In genomic region chr1:17544951-17545350, GRCh38 we compare ENCODE assay signal across 18 cellular contexts. TPM values are rescaled to one million over a fixed set of nuclear protein-coding genes. Genes with fewer than 3 reads are reported as not detected.
DNase-seq lines count a peak whose midpoint lies in the region; ATAC-seq and TF ChIP-seq lines count a peak whose summit lies in the region.
"Had no signal": no experiment of that assay in that cellular context is flagged by ENCODE, and none has a peak within 500 bp of the region (broad histone marks: within the 10 kb centered on the region; RNA-seq: fewer than 3 reads in every experiment).

No MANE protein-coding gene starts in this region.

- H3K9me2 ChIP-seq in HCT116 (ENCODE audit: insufficient read depth) = no peaks in the 10 kb centered on the region

- H3K4me2 ChIP-seq in HCT116 (ENCODE audit: low read length) = peak overlapping the region; percentile 44
- no peak overlapping the region for H3K4me2 ChIP-seq in smooth muscle cell

- H3K9me3 ChIP-seq in HCT116 (ENCODE audit: control insufficient read depth in 1 of 2, insufficient read depth in 1 of 2, low read depth in 1 of 2, low read length in 2 of 2) (no peaks in the 10 kb centered on the region), iPS-20b (ENCODE audit: insufficient read depth, low read depth, low read length) (no peaks in the 10 kb centered on the region), smooth muscle cell (replicated peaks; ENCODE audit: low read depth) (no peaks in the 10 kb centered on the region)
- H3K9me3 ChIP-seq: HAP-1, testis had no signal

- no peak for TF ChIP-seq RAD21 in HCT116 (IDR thresholded peaks at IDR 0.05; ENCODE audit: low read depth)

- intact Hi-C loops in HCT116 (cut with micrococcal nuclease) = no loop called here

- ATAC-seq in HCT116 (no peak), HG03095 (IDR thresholded peaks at IDR 0.05; ENCODE audit: unreplicated experiment) (no peak)
- ATAC-seq: activated CD4-positive, alpha-beta T cell treated with anti-CD3 and anti-CD28 coated beads for 36 hours; activated T-cell treated with anti-CD3 and anti-CD28 coated beads, Interleukin-2, amount 50 U/mL, for 4 hours had no signal

- H3K79me2 ChIP-seq in HCT116 (ENCODE audit: insufficient read depth, low read length) (peaks cover 50% of the 10 kb centered on the region), smooth muscle cell (ENCODE audit: low read depth) (peaks cover 77% of the 10 kb centered on the region)

- TF ChIP-seq POLR2A in HCT116 (IDR thresholded peaks at IDR 0.05; ENCODE audit: borderline replicate concordance, extremely low read depth, insufficient read depth, insufficient read length) = no peak

- CTCF ChIA-PET in HCT116 (lab: Charles Lee) = no interaction called here

- H3K9ac ChIP-seq in HCT116 (ENCODE audit: low read length) (peak overlapping the region; percentile 6; the same call in 1 of the 2 replicates), iPS-20b (ENCODE audit: low read depth, low read length) (no peak overlapping the region; the same call in 1 of the 2 replicates), smooth muscle cell (ENCODE audit: low read depth) (no peak overlapping the region)

- no TSS peak for BruUV-seq in HCT116 (replicated peaks; lab: Mats Ljungman, UMichigan)

- no peak for DNase-seq in HCT116 (ENCODE audit: low read depth, low spot score)
- no peak for DNase-seq in coronary artery (ENCODE audit: low spot score)
- DNase-seq in superior temporal gyrus (ENCODE audit: extremely low spot score) = peak; percentile 26
- DNase-seq in smooth muscle cell (lab: John Stamatoyannopoulos, UW; ENCODE audit: unreplicated experiment) = no peak
- DNase-seq in NCI-H524 treated with DMSO at 0.1 percent for 48 hours (lab: John Stamatoyannopoulos, UW) = no peak
- DNase-seq in SHP77 (lab: John Stamatoyannopoulos, UW) = no peak
- DNase-seq: activated CD4-positive, alpha-beta T cell treated with anti-CD3 and anti-CD28 coated beads for 36 hours; activated T-cell treated with anti-CD3 and anti-CD28 coated beads, Interleukin-2, amount 50 U/mL, for 4 hours; AML-193; DMS153; NCI-H345; OCI-M1; testis had no signal

- peaks cover 2% of the 10 kb centered on the region for H3F3A ChIP-seq in smooth muscle cell (ENCODE audit: low read depth)

- 0 out of 4 replicates have a peak overlapping the region, but pooled peaks of 1 of the 2 experiments have one; percentile 6 for H3K4me3 ChIP-seq in HCT116 (replicated peaks in 1 of 2; ENCODE audit: low read depth in 1 of 2, low read length in 2 of 2)
- peak overlapping the region; percentile 45 for H3K4me3 ChIP-seq in coronary artery
- no peak overlapping the region for H3K4me3 ChIP-seq in iPS-20b (ENCODE audit: low read length)
- H3K4me3 ChIP-seq in smooth muscle cell = no peak overlapping the region
- H3K4me3 ChIP-seq: HAP-1, skin epidermis, testis had no signal

- H3K4me1 ChIP-seq in HCT116 (ENCODE audit: control insufficient read depth in 1 of 2, insufficient read depth in 2 of 2, low read length in 2 of 2) (peaks cover 8 to 63% of the 10 kb centered on the region in 2 experiments), iPS-20b (ENCODE audit: insufficient read depth, low read length) (peaks cover 45% of the 10 kb centered on the region), smooth muscle cell (ENCODE audit: low read depth) (peaks cover 9% of the 10 kb centered on the region)
- H3K4me1 ChIP-seq: HAP-1 had no signal

- TF ChIP-seq CTCF in HCT116 (IDR thresholded peaks at IDR 0.05 in 2 of 3, conservative IDR thresholded peaks at IDR 0.05 in 1 of 3; ENCODE audit: borderline replicate concordance in 1 of 3, insufficient read depth in 1 of 3, low read depth in 2 of 3, low read length in 2 of 3) = no peak
- TF ChIP-seq CTCF in coronary artery (IDR thresholded peaks at IDR 0.05) = no peak
- TF ChIP-seq CTCF in smooth muscle cell (IDR thresholded peaks at IDR 0.05; ENCODE audit: borderline replicate concordance, insufficient read depth, poor library complexity, severe bottlenecking) = no peak

- RAD21 ChIA-PET in HCT116 (lab: Charles Lee; ENCODE audit: low non-redundant PET in 1 of 2, low total read pairs in 2 of 2, uncharacterized antibody in 2 of 2, unreplicated experiment in 2 of 2) = no interaction called here

- H3K27me3 ChIP-seq in HCT116 (ENCODE audit: insufficient read depth, low read length) (no peaks in the 10 kb centered on the region), iPS-20b (ENCODE audit: insufficient read depth, low read length) (no peaks in the 10 kb centered on the region), smooth muscle cell (ENCODE audit: low read depth) (no peaks in the 10 kb centered on the region)
- H3K27me3 ChIP-seq: testis had no signal

- 80% methylated on average over 4 of the region's 4 CpGs for WGBS in smooth muscle cell (ENCODE audit: low lambda C conversion rate)

- H4K20me1 ChIP-seq in HCT116 (ENCODE audit: insufficient read depth) (no peaks in the 10 kb centered on the region), smooth muscle cell (ENCODE audit: low read depth) (peaks cover 75% of the 10 kb centered on the region)

- POLR2A ChIA-PET in HCT116 (lab: Charles Lee) = interaction anchor here (1.1 to 1.2 kb wide), 2 partner anchors 9 to 23 kb away, joined by 3 read pairs; no protein-coding TSS in a partner anchor

- H3K36me3 ChIP-seq in HCT116 (ENCODE audit: control insufficient read depth in 1 of 2, insufficient read depth in 2 of 2, low read length in 2 of 2) (no peaks in the 10 kb centered on the region), iPS-20b (ENCODE audit: insufficient read depth, low read depth, low read length) (no peaks in the 10 kb centered on the region), smooth muscle cell (ENCODE audit: low read depth) (no peaks in the 10 kb centered on the region)
- H3K36me3 ChIP-seq: HAP-1 had no signal

- H3K27ac ChIP-seq in HCT116 (ENCODE audit: low read depth, low read length) (no peak overlapping the region), coronary artery (peak overlapping the region; percentile 97 to 100), iPS-20b (ENCODE audit: low read length) (peak overlapping the region; percentile 26), smooth muscle cell (ENCODE audit: low read depth) (no peak overlapping the region)
- H3K27ac ChIP-seq: testis had no signal

- H2AFZ ChIP-seq in HCT116 (ENCODE audit: low read depth, low read length, poor library complexity, severe bottlenecking) = no peak overlapping the region
- no peak overlapping the region for H2AFZ ChIP-seq in smooth muscle cell (ENCODE audit: low read depth)

TF ChIP-seq in HCT116, 20 proteins besides CTCF, POLR2A, EP300 and RAD21:
- TF ChIP-seq ZNF274 (IDR thresholded peaks at IDR 0.05; ENCODE audit: low read depth, low read length) = no peak
- TF ChIP-seq CEBPB (IDR thresholded peaks at IDR 0.05; ENCODE audit: low read depth) = no peak
- no peak for TF ChIP-seq EZH2 (IDR thresholded peaks at IDR 0.05)
- TF ChIP-seq ZFX (IDR thresholded peaks at IDR 0.05) = no peak
- no peak for TF ChIP-seq CBX3 (IDR thresholded peaks at IDR 0.05; ENCODE audit: low read depth)
- TF ChIP-seq EGR1 (IDR thresholded peaks at IDR 0.05; ENCODE audit: low read depth) = no peak
- no peak for TF ChIP-seq REST (IDR thresholded peaks at IDR 0.05; ENCODE audit: low read depth)

RNA-seq across cellular contexts. Expression of gene ARHGEF10L, which starts 5.5 kb away (rescaled TPM):
- total RNA-seq in HCT116 (2021; ENCODE audit: unreplicated experiment) = 14.7 TPM
- polyA plus RNA-seq in HCT116 (2012) = 16.1 and 20.4 TPM in 2 replicates
- 6.6 and 9.1 TPM in 2 replicates for total RNA-seq in smooth muscle cell
- polyA plus RNA-seq in smooth muscle cell = 12.0 and 13.7 TPM in 2 replicates
- total RNA-seq: activated CD4-positive, alpha-beta T cell treated with anti-CD3 and anti-CD28 coated beads for 36 hours; T-helper 1 cell treated with Interleukin-12 subunit alpha and Interleukin-12 subunit beta and Interleukin-4 antibody, amounts not matched to agents 30 ng/mL and 1 ng/mL, for 36 hours had no signal

Comparison
In these comparisons a context has a peak if more than half of its experiments do, and no peak if none do; other contexts are left out.
1. H3K27ac ChIP-seq: peak in coronary artery (2 of 2) and iPS-20b (single experiment); none in HCT116 (single experiment) and smooth muscle cell (single experiment).